ENCODE assay signal across 25 cellular contexts in genomic region chr6:138677538-138677937, GRCh38.
DNase-seq lines count a peak whose midpoint lies in the region; ATAC-seq and TF ChIP-seq lines count a peak whose summit lies in the region.
"Had no signal": no experiment of that assay in that cellular context is flagged by ENCODE, and none has a peak within 500 bp of the region (broad histone marks: within the 10 kb centered on the region; RNA-seq: fewer than 3 reads in every experiment).

No MANE protein-coding gene starts in this region.

- peak overlapping the region; percentile 39 for H4K5ac ChIP-seq in IMR-90 (ENCODE audit: low read depth, low read length)

- no peaks in the 10 kb centered on the region for H3F3A ChIP-seq in GM23338 (replicated peaks; ENCODE audit: low read depth)

- H2BK20ac ChIP-seq in IMR-90 (ENCODE audit: low read depth, low read length) = no peak overlapping the region

- intact Hi-C loops in IMR-90 (cut with micrococcal nuclease) = no loop called here
- intact Hi-C loops in upper lobe of right lung (cut with DNase I) = no loop called here

- no peak for TF ChIP-seq RAD21 in IMR-90 (IDR thresholded peaks at IDR 0.05; ENCODE audit: low read length)

- peaks cover 20 to 46% of the 10 kb centered on the region in 2 experiments for H3K79me1 ChIP-seq in IMR-90 (ENCODE audit: low read depth in 1 of 2, low read length in 2 of 2)

- peaks cover 25% of the 10 kb centered on the region for H3K4me1 Mint-ChIP-seq in GM23338

- H3K4me1 ChIP-seq in GM23338 (ENCODE audit: insufficient read depth) = peaks cover 3% of the 10 kb centered on the region
- peaks cover 9% of the 10 kb centered on the region for H3K4me1 ChIP-seq in IMR-90 (ENCODE audit: control insufficient read depth, insufficient read depth, low read length)
- H3K4me1 ChIP-seq in parathyroid adenoma = no peaks in the 10 kb centered on the region
- H3K4me1 ChIP-seq in upper lobe of right lung = no peaks in the 10 kb centered on the region

- TF ChIP-seq CTCF in GM23338 (conservative IDR thresholded peaks at IDR 0.05; ENCODE audit: low read depth in 2 of 2) (no peak), IMR-90 (conservative IDR thresholded peaks at IDR 0.05; ENCODE audit: low read depth, low read length) (no peak), parathyroid adenoma (IDR thresholded peaks at IDR 0.05) (no peak), upper lobe of right lung (IDR thresholded peaks at IDR 0.05) (no peak)

- 83% methylated on average over 3 of the region's 6 CpGs; no CpG with 5 or more reads in 1 of the 2 experiments for WGBS in IMR-90 (ENCODE audit: extremely low coverage in 2 of 2, insufficient read length in 1 of 2), 2 experiments

- H3K14ac ChIP-seq in IMR-90 (replicated peaks; ENCODE audit: low read depth, low read length) = no peak overlapping the region

- no peaks in the 10 kb centered on the region; the same call in 1 of the 2 replicates for H3K9me1 ChIP-seq in IMR-90 (ENCODE audit: insufficient read depth, low read length)

- ATAC-seq in GM23338 (peak; percentile 55; the same call in 2 of the 3 replicates), IMR-90 (ENCODE audit: low read depth) (no peak), upper lobe of right lung (no peak)
- ATAC-seq: A549, HCT116, PC-3 had no signal

- peak overlapping the region; percentile 83 for H3K27ac Mint-ChIP-seq in GM23338
- H3K27ac Mint-ChIP-seq: CD4-positive, alpha-beta T cell had no signal

- H3K4me3 Mint-ChIP-seq in GM23338 = no peak overlapping the region
- H3K4me3 Mint-ChIP-seq: CD4-positive, alpha-beta T cell had no signal

- H4K20me1 ChIP-seq in GM23338 (replicated peaks; ENCODE audit: insufficient read depth) = 0 out of 2 replicates have a peak, but pooled peaks cover 3% of the 10 kb centered on the region
- no peaks in the 10 kb centered on the region for H4K20me1 ChIP-seq in IMR-90 (ENCODE audit: insufficient read depth, low read length)
- H4K20me1 ChIP-seq: BLaER1 treated with 17β-estradiol and CSF1 and Interleukin-3, amounts not matched to agents 10 nM and 100 nM had no signal

- H3K9me3 ChIP-seq in IMR-90 (ENCODE audit: control insufficient read depth, insufficient read depth, low read length) = no peaks in the 10 kb centered on the region
- H3K9me3 ChIP-seq in SK-N-MC (ENCODE audit: low read depth, low read length) = no peaks in the 10 kb centered on the region
- H3K9me3 ChIP-seq in parathyroid adenoma (ENCODE audit: control insufficient read depth, low read length) = no peaks in the 10 kb centered on the region
- H3K9me3 ChIP-seq in upper lobe of right lung = no peaks in the 10 kb centered on the region
- H3K9me3 ChIP-seq: A549; BLaER1 treated with 17β-estradiol and CSF1 and Interleukin-3, amounts not matched to agents 10 nM and 100 nM; SJSA1 had no signal

- H3K27me3 ChIP-seq in GM23338 (ENCODE audit: insufficient read depth) (no peaks in the 10 kb centered on the region), IMR-90 (ENCODE audit: control insufficient read depth, insufficient read depth, low read length) (no peaks in the 10 kb centered on the region), parathyroid adenoma (ENCODE audit: control insufficient read depth, insufficient read depth, low read length) (no peaks in the 10 kb centered on the region), upper lobe of right lung (no peaks in the 10 kb centered on the region)
- H3K27me3 ChIP-seq: BLaER1 treated with 17β-estradiol and CSF1 and Interleukin-3, amounts not matched to agents 10 nM and 100 nM; SJSA1 had no signal

- POLR2A ChIA-PET in IMR-90 (lab: Charles Lee; ENCODE audit: unreplicated experiment) = no interaction called here

- H3K36me3 ChIP-seq in GM23338 (ENCODE audit: insufficient read depth) (no peaks in the 10 kb centered on the region), IMR-90 (ENCODE audit: control insufficient read depth, insufficient read depth, low read length) (no peaks in the 10 kb centered on the region), SK-N-MC (ENCODE audit: insufficient read depth, low read length) (no peaks in the 10 kb centered on the region), parathyroid adenoma (ENCODE audit: control insufficient read depth, insufficient read depth, low read length) (no peaks in the 10 kb centered on the region), upper lobe of right lung (no peaks in the 10 kb centered on the region)
- H3K36me3 ChIP-seq: BLaER1 treated with 17β-estradiol and CSF1 and Interleukin-3, amounts not matched to agents 10 nM and 100 nM; SJSA1 had no signal

- H4K8ac ChIP-seq in IMR-90 (ENCODE audit: low read depth in 2 of 2, low read length in 2 of 2) = peak overlapping the region; percentile 34 to 45; a peak in 3 of 4 replicates

- H3K4me3 ChIP-seq in GM23338 (no peak overlapping the region), IMR-90 (ENCODE audit: insufficient read depth, low read depth, low read length) (no peak overlapping the region), SK-N-MC (no peak overlapping the region), parathyroid adenoma (ENCODE audit: low read depth, low read length) (no peak overlapping the region), upper lobe of right lung (no peak overlapping the region)
- H3K4me3 ChIP-seq: A549; BLaER1 treated with 17β-estradiol and CSF1 and Interleukin-3, amounts not matched to agents 10 nM and 100 nM; SJSA1 had no signal

- DNase-seq in GM23338 (ENCODE audit: low spot score) (no peak), IMR-90 (no peak), SK-N-MC (ENCODE audit: low read depth, low spot score) (no peak), HuH-7.5 (ENCODE audit: low spot score) (no peak), NCI-H1694 treated with DMSO at 0.1 percent for 48 hours (lab: John Stamatoyannopoulos, UW) (no peak), upper lobe of right lung (no peak), SW 1271 (lab: John Stamatoyannopoulos, UW) (no peak)
- DNase-seq: AML-193; CD4-positive, alpha-beta T cell; COR-L47; DMS79; EL; GF-D8; KG1; MM.1S; NCI-H2029 treated with DMSO at 0.1 percent for 48 hours; NCI-H2227 treated with DMSO at 0.1 percent for 48 hours; NCI-H526 treated with DMSO at 0.1 percent for 48 hours; PC-3; Right ventricle myocardium superior had no signal

- H3K4ac ChIP-seq in IMR-90 (ENCODE audit: low read depth, low read length) = peak overlapping the region; percentile 33; the same call in 1 of the 2 replicates

- no TSS peak for BruUV-seq in IMR-90 (replicated peaks; lab: Mats Ljungman, UMichigan)

- H2BK5ac ChIP-seq in IMR-90 (ENCODE audit: low read depth, low read length, poor library complexity, severe bottlenecking) = peak overlapping the region; percentile 4

- H2BK120ac ChIP-seq in IMR-90 (ENCODE audit: low read depth, low read length) = no peak overlapping the region

- no peak for TF ChIP-seq POLR2A in IMR-90 (IDR thresholded peaks at IDR 0.05; ENCODE audit: low read depth, low read length)

- H3K4me2 ChIP-seq in GM23338 = no peak overlapping the region
- H3K4me2 ChIP-seq in IMR-90 (ENCODE audit: low read depth, low read length) = no peak overlapping the region
- no peak overlapping the region for H3K4me2 ChIP-seq in parathyroid adenoma (ENCODE audit: low read length)
- H3K4me2 ChIP-seq: A549; BLaER1 treated with 17β-estradiol and CSF1 and Interleukin-3, amounts not matched to agents 10 nM and 100 nM had no signal

- H3K23ac ChIP-seq in IMR-90 (ENCODE audit: low read depth, low read length) = no peak overlapping the region

- H2AK5ac ChIP-seq in IMR-90 (ENCODE audit: low read depth, low read length) = peak overlapping the region; percentile 61; the same call in 1 of the 2 replicates

- H3K36me3 Mint-ChIP-seq in GM23338 (ENCODE audit: low read depth) = peaks cover 5% of the 10 kb centered on the region; the same call in 1 of the 3 replicates

- H3K27me3 Mint-ChIP-seq in GM23338 (ENCODE audit: insufficient read depth, low read depth, poor library complexity) = no peaks in the 10 kb centered on the region

- CTCF ChIA-PET in IMR-90 (lab: Yijun Ruan, JAX) = no interaction called here

- H3K56ac ChIP-seq in IMR-90 (ENCODE audit: extremely low read depth, insufficient read depth, low read length) = no peak overlapping the region

- 0 out of 2 replicates have a peak overlapping the region, but pooled peaks have one; percentile 24 for H3K18ac ChIP-seq in IMR-90 (ENCODE audit: low read depth, low read length)

- H3K79me2 ChIP-seq in GM23338 (replicated peaks; ENCODE audit: insufficient read depth) (peaks cover 92% of the 10 kb centered on the region), parathyroid adenoma (no peaks in the 10 kb centered on the region)

- H3K27ac ChIP-seq in GM23338 (ENCODE audit: low read depth) (0 out of 2 replicates have a peak overlapping the region, but pooled peaks have one; percentile 3), IMR-90 (ENCODE audit: insufficient read depth, low read length) (no peak overlapping the region), SK-N-MC (peak overlapping the region; percentile 48; the same call in 1 of the 2 replicates), parathyroid adenoma (no peak overlapping the region), upper lobe of right lung (no peak overlapping the region)
- H3K27ac ChIP-seq: A549; BLaER1 treated with 17β-estradiol and CSF1 and Interleukin-3, amounts not matched to agents 10 nM and 100 nM; SJSA1 had no signal

- H3K9ac ChIP-seq in IMR-90 (ENCODE audit: low read depth, low read length) (no peak overlapping the region), SK-N-MC (ENCODE audit: insufficient read length) (no peak overlapping the region), parathyroid adenoma (no peak overlapping the region)
- H3K9ac ChIP-seq: BLaER1 treated with 17β-estradiol and CSF1 and Interleukin-3, amounts not matched to agents 10 nM and 100 nM had no signal

- H2AFZ ChIP-seq in GM23338 = no peak overlapping the region
- H2AFZ ChIP-seq in IMR-90 (replicated peaks; ENCODE audit: low read length, poor library complexity) = no peak overlapping the region
- H2AFZ ChIP-seq in parathyroid adenoma = peak overlapping the region; percentile 48

- H3K9me3 Mint-ChIP-seq in GM23338 = no peaks in the 10 kb centered on the region
- H3K9me3 Mint-ChIP-seq: CD4-positive, alpha-beta T cell had no signal

- no peaks in the 10 kb centered on the region for H3K9me2 ChIP-seq in GM23338 (ENCODE audit: insufficient read depth)

- in situ Hi-C loops in IMR-90 (cut with MboI; ENCODE audit: low sequenced_read_pairs) = no loop called here

- H4K91ac ChIP-seq in IMR-90 (ENCODE audit: insufficient read depth, low read depth, low read length) = no peak overlapping the region; the same call in 1 of the 2 replicates

- no peak overlapping the region for H2BK15ac ChIP-seq in IMR-90 (ENCODE audit: low read depth, low read length)

- dilution Hi-C loops in IMR-90 (cut with HindIII; ENCODE audit: low sequenced_read_pairs, unreplicated experiment) = no loop called here

- peak overlapping the region; percentile 10 for H2AK9ac ChIP-seq in IMR-90 (replicated peaks; ENCODE audit: low read depth, low read length, poor library complexity)

TF ChIP-seq in IMR-90, 13 proteins besides CTCF, POLR2A, EP300 and RAD21 (continues in another document):
- TF ChIP-seq BHLHE40 (IDR thresholded peaks at IDR 0.05; ENCODE audit: low read depth, low read length) = no peak

Comparison
In these comparisons a context has a peak if more than half of its experiments do, and no peak if none do; other contexts are left out.
1. H3K27ac ChIP-seq: peak in GM23338 (single experiment) and SK-N-MC (single experiment); none in IMR-90 (single experiment), parathyroid adenoma (single experiment) and upper lobe of right lung (single experiment).